Comparison of ENCODE assay signal across 8 cellular contexts in genomic region chr22:30304495-30305244, GRCh38. TPM values are rescaled to one million over a fixed set of nuclear protein-coding genes. Genes with fewer than 3 reads are reported as not detected.
DNase-seq lines count a peak whose midpoint lies in the region; ATAC-seq and TF ChIP-seq lines count a peak whose summit lies in the region.

No MANE protein-coding gene starts in this region.

- DNase-seq in activated CD8-positive, alpha-beta memory T cell treated with anti-CD3 and anti-CD28 coated beads, Interleukin-2, amount 10 ng/mL, durations not matched to agents 7 days and 5 days: no peak
- DNase-seq in activated CD8-positive, alpha-beta memory T cell treated with anti-CD3 and anti-CD28 coated beads for 24 hours: no peak
- no peak for DNase-seq in activated naive CD4-positive, alpha-beta T cell treated with anti-CD3 and anti-CD28 coated beads, Interleukin-2, amount 50 U/mL, for 72 hours (ENCODE audit: low spot score in 2 of 2)
- DNase-seq in type B pancreatic cell (ENCODE audit: extremely low spot score, unreplicated experiment) (no peak), SHP77 treated with DMSO at 0.1 percent for 48 hours (lab: John Stamatoyannopoulos, UW) (no peak), erythroblast (lab: John Stamatoyannopoulos, UW) (no peak)

- ATAC-seq in activated CD8-positive, alpha-beta memory T cell treated with anti-CD3 and anti-CD28 coated beads, Interleukin-2, amount 10 ng/mL, durations not matched to agents 7 days and 5 days: no peak
- no peak for ATAC-seq in activated naive CD4-positive, alpha-beta T cell treated with anti-CD3 and anti-CD28 coated beads, Interleukin-2, amount 50 U/mL, for 72 hours
- no peak for ATAC-seq in HG03469 (IDR thresholded peaks at IDR 0.05; ENCODE audit: unreplicated experiment)

- H3K4me1 Mint-ChIP-seq in activated CD8-positive, alpha-beta memory T cell treated with anti-CD3 and anti-CD28 coated beads, Interleukin-2, amount 10 ng/mL, durations not matched to agents 7 days and 5 days: peaks cover 87% of the 10 kb centered on the region
- H3K4me1 Mint-ChIP-seq in type B pancreatic cell (ENCODE audit: unreplicated experiment): peaks cover 56% of the 10 kb centered on the region

- peak overlapping the region; percentile 88 for H3K27ac Mint-ChIP-seq in activated CD8-positive, alpha-beta memory T cell treated with anti-CD3 and anti-CD28 coated beads, Interleukin-2, amount 10 ng/mL, durations not matched to agents 7 days and 5 days
- H3K27ac Mint-ChIP-seq in activated naive CD4-positive, alpha-beta T cell treated with anti-CD3 and anti-CD28 coated beads, Interleukin-2, amount 50 U/mL, for 72 hours: peak overlapping the region; percentile 86 to 92
- peak overlapping the region; percentile 85 for H3K27ac Mint-ChIP-seq in type B pancreatic cell

- no peaks in the 10 kb centered on the region for H3K27me3 ChIP-seq in layer of hippocampus (ENCODE audit: control insufficient read depth, insufficient read depth, low read length)

- CTCF ChIA-PET in activated CD8-positive, alpha-beta memory T cell treated with anti-CD3 and anti-CD28 coated beads, Interleukin-2, amount 10 ng/mL, durations not matched to agents 7 days and 5 days (lab: Charles Lee): interaction anchor here (0.8 to 15.0 kb wide), 4 partner anchors 10 to 86 kb away, joined by 3 to 167 read pairs (median 3); partner anchors contain the start of gene CASTOR1

- no peak for TF ChIP-seq POLR2A in erythroblast (IDR thresholded peaks at IDR 0.05; ENCODE audit: low read length)

- TF ChIP-seq CTCF in type B pancreatic cell (conservative IDR thresholded peaks at IDR 0.05): no peak

- peak overlapping the region; percentile 74 for H3K4me3 Mint-ChIP-seq in activated CD8-positive, alpha-beta memory T cell treated with anti-CD3 and anti-CD28 coated beads, Interleukin-2, amount 10 ng/mL, durations not matched to agents 7 days and 5 days
- peak overlapping the region; percentile 22 for H3K4me3 Mint-ChIP-seq in type B pancreatic cell

- H3K9me3 Mint-ChIP-seq in activated CD8-positive, alpha-beta memory T cell treated with anti-CD3 and anti-CD28 coated beads, Interleukin-2, amount 10 ng/mL, durations not matched to agents 7 days and 5 days (ENCODE audit: low read depth): no peaks in the 10 kb centered on the region
- H3K9me3 Mint-ChIP-seq in activated naive CD4-positive, alpha-beta T cell treated with anti-CD3 and anti-CD28 coated beads, Interleukin-2, amount 50 U/mL, for 72 hours: no peaks in the 10 kb centered on the region
- no peaks in the 10 kb centered on the region for H3K9me3 Mint-ChIP-seq in type B pancreatic cell

- H3K27ac ChIP-seq in layer of hippocampus (ENCODE audit: low read depth, low read length): peak overlapping the region; percentile 59

- peaks cover 36% of the 10 kb centered on the region for H3K36me3 Mint-ChIP-seq in activated CD8-positive, alpha-beta memory T cell treated with anti-CD3 and anti-CD28 coated beads, Interleukin-2, amount 10 ng/mL, durations not matched to agents 7 days and 5 days
- peaks cover 8 to 30% of the 10 kb centered on the region in 2 donors for H3K36me3 Mint-ChIP-seq in activated naive CD4-positive, alpha-beta T cell treated with anti-CD3 and anti-CD28 coated beads, Interleukin-2, amount 50 U/mL, for 72 hours
- H3K36me3 Mint-ChIP-seq in type B pancreatic cell: peaks cover 10% of the 10 kb centered on the region

- H3K27me3 Mint-ChIP-seq in activated CD8-positive, alpha-beta memory T cell treated with anti-CD3 and anti-CD28 coated beads, Interleukin-2, amount 10 ng/mL, durations not matched to agents 7 days and 5 days: no peaks in the 10 kb centered on the region
- no peaks in the 10 kb centered on the region for H3K27me3 Mint-ChIP-seq in type B pancreatic cell

RNA-seq across cellular contexts. Expression of gene CASTOR1, which starts 15.4 kb away (rescaled TPM):
- total RNA-seq in activated CD8-positive, alpha-beta memory T cell treated with anti-CD3 and anti-CD28 coated beads, Interleukin-2, amount 10 ng/mL, durations not matched to agents 7 days and 5 days: 10 to 100 TPM in 1 of 2 experiments, 1 to 10 TPM in 1; 8.7 to 10.2 TPM
- total RNA-seq in activated naive CD4-positive, alpha-beta T cell treated with anti-CD3 and anti-CD28 coated beads, Interleukin-2, amount 50 U/mL, for 72 hours: 1 to 10 TPM; 6.3 to 7.5 TPM
- total RNA-seq in type B pancreatic cell (ENCODE audit: low replicate concordance): 11.4 TPM in 2 replicates

RNA-seq across cellular contexts. Expression of gene TBC1D10A, which starts 22.1 kb away (rescaled TPM):
- 10 to 100 TPM; 32.2 to 48.1 TPM for total RNA-seq in activated CD8-positive, alpha-beta memory T cell treated with anti-CD3 and anti-CD28 coated beads, Interleukin-2, amount 10 ng/mL, durations not matched to agents 7 days and 5 days
- total RNA-seq in activated naive CD4-positive, alpha-beta T cell treated with anti-CD3 and anti-CD28 coated beads, Interleukin-2, amount 50 U/mL, for 72 hours: 10 to 100 TPM; 27.2 to 36.9 TPM
- total RNA-seq in type B pancreatic cell (ENCODE audit: low replicate concordance): 15.3 and 21.5 TPM in 2 replicates

RNA-seq across cellular contexts. Expression of gene OSM, which starts 38.0 kb away (rescaled TPM):
- 100 to 1,000 TPM; 122 to 141 TPM for total RNA-seq in activated CD8-positive, alpha-beta memory T cell treated with anti-CD3 and anti-CD28 coated beads, Interleukin-2, amount 10 ng/mL, durations not matched to agents 7 days and 5 days
- total RNA-seq in activated naive CD4-positive, alpha-beta T cell treated with anti-CD3 and anti-CD28 coated beads, Interleukin-2, amount 50 U/mL, for 72 hours: 10 to 100 TPM; 16.1 to 40.4 TPM
- not detected in 2 replicates for total RNA-seq in type B pancreatic cell (ENCODE audit: low replicate concordance)

RNA-seq across cellular contexts. Expression of gene SF3A1, which starts 52.0 kb away (rescaled TPM):
- total RNA-seq in activated CD8-positive, alpha-beta memory T cell treated with anti-CD3 and anti-CD28 coated beads, Interleukin-2, amount 10 ng/mL, durations not matched to agents 7 days and 5 days: 100 to 1,000 TPM; 214 to 267 TPM
- 100 to 1,000 TPM; 229 to 281 TPM for total RNA-seq in activated naive CD4-positive, alpha-beta T cell treated with anti-CD3 and anti-CD28 coated beads, Interleukin-2, amount 50 U/mL, for 72 hours
- total RNA-seq in type B pancreatic cell (ENCODE audit: low replicate concordance): 160 and 190 TPM in 2 replicates

RNA-seq across cellular contexts. Expression of gene CCDC157, which starts 52.1 kb away (rescaled TPM):
- 1 to 10 TPM; 4.9 to 6.2 TPM for total RNA-seq in activated CD8-positive, alpha-beta memory T cell treated with anti-CD3 and anti-CD28 coated beads, Interleukin-2, amount 10 ng/mL, durations not matched to agents 7 days and 5 days
- total RNA-seq in activated naive CD4-positive, alpha-beta T cell treated with anti-CD3 and anti-CD28 coated beads, Interleukin-2, amount 50 U/mL, for 72 hours: 1 to 10 TPM in 1 of 2 donors, not detected in 1; 2.9 TPM
- total RNA-seq in type B pancreatic cell (ENCODE audit: low replicate concordance): 6.9 and 9.4 TPM in 2 replicates

Comparison
In these comparisons a context has a peak if more than half of its experiments do, and no peak if none do; other contexts are left out.
1. RNA of gene OSM, which starts 38.0 kb away (total RNA-seq): 122 to 141 TPM in activated CD8-positive, alpha-beta memory T cell treated with anti-CD3 and anti-CD28 coated beads, Interleukin-2, amount 10 ng/mL, durations not matched to agents 7 days and 5 days and 16.1 to 40.4 TPM in activated naive CD4-positive, alpha-beta T cell treated with anti-CD3 and anti-CD28 coated beads, Interleukin-2, amount 50 U/mL, for 72 hours; not detected in type B pancreatic cell; every median in the first group is over 10 times any median in the second.
2. Peak in every context shown above with its lines, with median percentiles within 50 percentile points of each other: H3K27ac Mint-ChIP-seq.